ENCODE assay signal across 25 cellular contexts in the genomic region with DNA sequence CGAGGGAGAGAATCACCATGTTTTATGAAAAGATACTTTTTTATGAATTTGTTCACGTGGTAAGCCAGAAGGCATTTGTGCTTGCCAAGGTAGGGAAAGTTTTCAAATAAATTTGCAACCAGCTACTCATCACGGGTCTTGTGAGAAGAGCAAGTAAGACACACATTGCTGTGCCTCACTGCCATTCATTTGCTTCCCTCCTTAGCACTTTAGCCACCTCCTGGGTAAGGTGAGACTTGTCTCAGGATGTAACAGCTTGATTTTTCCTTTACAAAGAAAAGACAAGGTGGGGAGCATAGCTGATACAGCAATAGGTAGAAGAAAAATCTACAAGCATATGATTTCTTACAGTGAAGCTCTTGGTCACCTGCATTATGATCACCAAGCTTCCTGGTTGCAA.
"Had no signal": no experiment of that assay in that cellular context is flagged by ENCODE, and none has a peak within 500 bp of the region (broad histone marks: within the 10 kb centered on the region; RNA-seq: fewer than 3 reads in every experiment).

No MANE protein-coding gene starts in this region.

- H3K27me3 Mint-ChIP-seq: effector memory CD8-positive, alpha-beta T cell; stimulated activated memory B cell treated with anti-CD40 and anti-IgM and Interleukin-4, amounts not matched to agents 10 μg/mL and 1 μg/mL and 100 μg/mL, for 72 hours; type B pancreatic cell had no signal

- ATAC-seq: effector memory CD8-positive, alpha-beta T cell; left colon; left ventricle myocardium superior; lower lobe of right lung; natural killer cell; sciatic nerve; stimulated activated memory B cell treated with anti-CD40 and anti-IgM and Interleukin-4, amounts not matched to agents 10 μg/mL and 1 μg/mL and 100 μg/mL, for 72 hours; stimulated activated naive CD8-positive, alpha-beta T cell treated with anti-CD3 and anti-CD28 coated beads, Interleukin-15, Interleukin-2, amounts not matched to agents 100 U/mL and 50 U/mL, for 24 hours had no signal

- H3K27me3 ChIP-seq: neutrophil, right atrium auricular region, testis, tibial artery had no signal

- H3K4me1 ChIP-seq: lower lobe of right lung, prostate gland, right atrium auricular region, testis, tibial artery had no signal

- H3K4me3 ChIP-seq: lower lobe of right lung, prostate gland, right atrium auricular region, smooth muscle cell, testis, tibial artery had no signal

- DNase-seq: cerebellar nuclear complex; cortex of kidney; effector memory CD8-positive, alpha-beta T cell; hypothalamus; immature natural killer cell; islet precursor cell; kidney glomerular epithelial cell; left colon; left ventricle myocardium superior; lower lobe of right lung; natural killer cell; stimulated activated CD4-positive, alpha-beta T cell treated with anti-CD3 and anti-CD28 coated beads, Interleukin-12 subunit alpha, Interleukin-12 subunit beta, amount 100 ng/mL, for 4 hours; stimulated activated CD4-positive, alpha-beta T cell treated with anti-CD3 and anti-CD28 coated beads, Interleukin-1b, Interleukin-23, amount 100 ng/mL, for 48 hours; stimulated activated CD4-positive, alpha-beta T cell treated with anti-CD3 and anti-CD28 coated beads, Interleukin-4, amount 100 ng/mL, for 4 hours; stimulated activated naive CD8-positive, alpha-beta T cell treated with anti-CD3 and anti-CD28 coated beads, Interleukin-15, Interleukin-2, amounts not matched to agents 100 U/mL and 50 U/mL, for 24 hours; substantia nigra; testis; tibial artery had no signal

- H3K4me1 Mint-ChIP-seq: immature natural killer cell; natural killer cell; stimulated activated memory B cell treated with anti-CD40 and anti-IgM and Interleukin-4, amounts not matched to agents 10 μg/mL and 1 μg/mL and 100 μg/mL, for 72 hours had no signal

- H3K36me3 Mint-ChIP-seq: immature natural killer cell; natural killer cell; stimulated activated memory B cell treated with anti-CD40 and anti-IgM and Interleukin-4, amounts not matched to agents 10 μg/mL and 1 μg/mL and 100 μg/mL, for 72 hours; type B pancreatic cell had no signal

- H3K36me3 ChIP-seq: lower lobe of right lung, neutrophil, prostate gland, right atrium auricular region, tibial artery had no signal

- H3K27ac Mint-ChIP-seq: effector memory CD8-positive, alpha-beta T cell; immature natural killer cell; natural killer cell; stimulated activated memory B cell treated with anti-CD40 and anti-IgM and Interleukin-4, amounts not matched to agents 10 μg/mL and 1 μg/mL and 100 μg/mL, for 72 hours; type B pancreatic cell had no signal

- H3K9me3 Mint-ChIP-seq: effector memory CD8-positive, alpha-beta T cell; stimulated activated memory B cell treated with anti-CD40 and anti-IgM and Interleukin-4, amounts not matched to agents 10 μg/mL and 1 μg/mL and 100 μg/mL, for 72 hours; type B pancreatic cell had no signal

- H3K9me3 ChIP-seq: lower lobe of right lung, neutrophil, prostate gland, right atrium auricular region, testis, tibial artery had no signal

- H3K27ac ChIP-seq: lower lobe of right lung, neutrophil, prostate gland, right atrium auricular region, testis, tibial artery had no signal

- H3K4me3 Mint-ChIP-seq: effector memory CD8-positive, alpha-beta T cell; immature natural killer cell; natural killer cell; stimulated activated memory B cell treated with anti-CD40 and anti-IgM and Interleukin-4, amounts not matched to agents 10 μg/mL and 1 μg/mL and 100 μg/mL, for 72 hours; type B pancreatic cell had no signal
